Comparison of ENCODE assay signal across 8 cellular contexts in the genomic region with DNA sequence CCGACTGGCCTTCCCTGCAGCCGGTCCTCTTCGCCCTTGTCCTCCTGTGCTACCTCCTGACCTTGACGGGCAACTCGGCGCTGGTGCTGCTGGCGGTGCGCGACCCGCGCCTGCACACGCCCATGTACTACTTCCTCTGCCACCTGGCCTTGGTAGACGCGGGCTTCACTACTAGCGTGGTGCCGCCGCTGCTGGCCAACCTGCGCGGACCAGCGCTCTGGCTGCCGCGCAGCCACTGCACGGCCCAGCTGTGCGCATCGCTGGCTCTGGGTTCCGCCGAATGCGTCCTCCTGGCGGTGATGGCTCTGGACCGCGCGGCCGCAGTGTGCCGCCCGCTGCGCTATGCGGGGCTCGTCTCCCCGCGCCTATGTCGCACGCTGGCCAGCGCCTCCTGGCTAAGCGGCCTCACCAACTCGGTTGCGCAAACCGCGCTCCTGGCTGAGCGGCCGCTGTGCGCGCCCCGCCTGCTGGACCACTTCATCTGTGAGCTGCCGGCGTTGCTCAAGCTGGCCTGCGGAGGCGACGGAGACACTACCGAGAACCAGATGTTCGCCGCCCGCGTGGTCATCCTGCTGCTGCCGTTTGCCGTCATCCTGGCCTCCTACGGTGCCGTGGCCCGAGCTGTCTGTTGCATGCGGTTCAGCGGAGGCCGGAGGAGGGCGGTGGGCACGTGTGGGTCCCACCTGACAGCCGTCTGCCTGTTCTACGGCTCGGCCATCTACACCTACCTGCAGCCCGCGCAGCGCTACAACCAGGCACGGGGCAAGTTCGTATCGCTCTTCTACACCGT. TPM values are rescaled to one million over a fixed set of nuclear protein-coding genes. Genes with fewer than 3 reads are reported as not detected.
DNase-seq lines count a peak whose midpoint lies in the region; ATAC-seq and TF ChIP-seq lines count a peak whose summit lies in the region.

No MANE protein-coding gene starts in this region.

- H3K4me1 ChIP-seq in duodenal mucosa (ENCODE audit: control insufficient read depth in 1 of 2, insufficient read depth in 2 of 2, low read length in 2 of 2) (peaks cover 11 to 12% of the 10 kb centered on the region in 2 donors), lung (ENCODE audit: control insufficient read depth in 2 of 2, insufficient read depth in 2 of 2, low read length in 2 of 2) (peaks cover 0 to 9% of the 10 kb centered on the region in 2 donors), subcutaneous abdominal adipose tissue (ENCODE audit: control insufficient read depth in 5 of 5, insufficient read depth in 5 of 5, low read length in 5 of 5) (peaks cover 0 to 16% (median 15%) of the 10 kb centered on the region in 5 donors)

- in situ Hi-C loops in GM13976 (cut with MboI; ENCODE audit: low sequenced_read_pairs, unreplicated experiment), result no loop called here

- H3K9ac ChIP-seq in duodenal mucosa (ENCODE audit: low read depth in 1 of 2, low read length in 2 of 2) (no peak overlapping the region), subcutaneous abdominal adipose tissue (ENCODE audit: low read length in 5 of 5) (peak overlapping the region in 1 of 5 donors; percentile 2)

- H3K4me3 ChIP-seq in duodenal mucosa (ENCODE audit: low read depth in 1 of 2, low read length in 2 of 2) (peak overlapping the region; percentile 57 to 62), lung (no peak overlapping the region), subcutaneous abdominal adipose tissue (ENCODE audit: low read depth in 1 of 5, low read length in 5 of 5) (peak overlapping the region; percentile 41 to 66 (median 54))

- no peaks in the 10 kb centered on the region for H3K36me3 ChIP-seq in duodenal mucosa (ENCODE audit: control insufficient read depth in 1 of 2, insufficient read depth in 2 of 2, low read length in 2 of 2)
- no peaks in the 10 kb centered on the region for H3K36me3 ChIP-seq in lung (ENCODE audit: control insufficient read depth in 2 of 2, insufficient read depth in 2 of 2, low read length in 2 of 2)
- H3K36me3 ChIP-seq in subcutaneous abdominal adipose tissue (ENCODE audit: control insufficient read depth in 5 of 5, insufficient read depth in 5 of 5, low read length in 5 of 5), result no peaks in the 10 kb centered on the region

- ATAC-seq in lung (ENCODE audit: insufficient read depth, low FRiP score) (peak; percentile 78), HG03460 (IDR thresholded peaks at IDR 0.05; ENCODE audit: unreplicated experiment) (no peak)

- H3K27me3 ChIP-seq in duodenal mucosa (ENCODE audit: control insufficient read depth in 1 of 2, insufficient read depth in 2 of 2, low read length in 2 of 2), result peaks cover 31 to 34% of the 10 kb centered on the region in 2 donors
- peaks cover 5% of the 10 kb centered on the region for H3K27me3 ChIP-seq in lung (ENCODE audit: control insufficient read depth, insufficient read depth)
- H3K27me3 ChIP-seq in subcutaneous abdominal adipose tissue (ENCODE audit: control insufficient read depth in 5 of 5, insufficient read depth in 4 of 5, low read length in 5 of 5), result peaks cover 5 to 31% (median 21%) of the 10 kb centered on the region in 5 donors

- DNase-seq in GM13976 (ENCODE audit: low spot score) (peak; percentile 69), SKM-1 (lab: John Stamatoyannopoulos, UW; ENCODE audit: unreplicated experiment) (peak; percentile 11), lung (ENCODE audit: low spot score) (peak; percentile 77), COR-L47 (lab: John Stamatoyannopoulos, UW) (no peak), NCI-H510A treated with DMSO at 0.1 percent for 48 hours (lab: John Stamatoyannopoulos, UW) (no peak)

- H3K27ac ChIP-seq in duodenal mucosa (ENCODE audit: low read depth, low read length), result no peak overlapping the region
- peak overlapping the region in 1 of 2 donors; percentile 26 for H3K27ac ChIP-seq in lung (ENCODE audit: low read depth in 1 of 2, low read length in 1 of 2)
- H3K27ac ChIP-seq in subcutaneous abdominal adipose tissue (ENCODE audit: low read depth, low read length), result no peak overlapping the region

- no peak for TF ChIP-seq CTCF in GM13976 (IDR thresholded peaks at IDR 0.05; ENCODE audit: borderline replicate concordance, control extremely low read depth, extremely low read depth, insufficient read depth, missing control alignments)
- TF ChIP-seq CTCF in lung (IDR thresholded peaks at IDR 0.05; ENCODE audit: control extremely low read depth, extremely low read depth), result no peak

- no peaks in the 10 kb centered on the region for H3K9me3 ChIP-seq in duodenal mucosa (ENCODE audit: control insufficient read depth in 1 of 2, low read length in 2 of 2)
- H3K9me3 ChIP-seq in lung (ENCODE audit: control insufficient read depth in 2 of 2, insufficient read depth in 1 of 2, low read length in 1 of 2), result peaks cover 0 to 6% of the 10 kb centered on the region in 2 donors
- H3K9me3 ChIP-seq in subcutaneous abdominal adipose tissue (ENCODE audit: control insufficient read depth in 5 of 5, low read length in 5 of 5), result no peaks in the 10 kb centered on the region

- 3 to 8% methylated on average over 83 of the region's 83 CpGs for WGBS in lung, 2 donors

RNA-seq across cellular contexts. Expression of a gene that starts 6.1 kb away (rescaled TPM):
- 10 to 100 TPM in 1 of 2 donors, 1 to 10 TPM in 1; 2.1 to 15.1 TPM for total RNA-seq in lung
- 10 to 100 TPM in 1 of 2 donors, 1 to 10 TPM in 1; 2.1 to 19.4 TPM for polyA plus RNA-seq in lung

RNA-seq across cellular contexts. Expression of a gene that starts 31.5 kb away (rescaled TPM):
- total RNA-seq in lung, result not detected
- not detected for polyA plus RNA-seq in lung

Comparison
In these comparisons a context has a peak if more than half of its experiments do, and no peak if none do; other contexts are left out.
1. DNase-seq: peak in GM13976 (single experiment), SKM-1 (single experiment) and lung (single experiment); none in COR-L47 (single experiment) and NCI-H510A treated with DMSO at 0.1 percent for 48 hours (single experiment).